In genomic region chr7:130886438-130887135, GRCh38 we compare ENCODE assay signal across 12 cellular contexts.
A peak's percentile ranks its signal among the peaks of the same experiment; 100 is the strongest.
DNase-seq lines count a peak whose midpoint lies in the region; ATAC-seq and TF ChIP-seq lines count a peak whose summit lies in the region.
"Had no signal": no experiment of that assay in that cellular context is flagged by ENCODE, and none has a peak within 500 bp of the region (broad histone marks: within the 10 kb centered on the region; RNA-seq: fewer than 3 reads in every experiment).

No MANE protein-coding gene starts in this region.

- H3K4me3 ChIP-seq in left ventricle myocardium inferior (no peak overlapping the region), skin epidermis (no peak overlapping the region)
- H3K4me3 ChIP-seq: HAP-1 had no signal

- peaks cover 100% of the 10 kb centered on the region for H3K36me3 Mint-ChIP-seq in activated T-helper 17 cell treated with anti-CD3 and anti-CD28 coated beads, Interleukin-2, amount 50 U/mL, for 72 hours (ENCODE audit: low read depth)
- H3K36me3 Mint-ChIP-seq in nephron progenitor cell (ENCODE audit: low read depth), result no peaks in the 10 kb centered on the region

- H3K4me3 Mint-ChIP-seq in activated T-helper 17 cell treated with anti-CD3 and anti-CD28 coated beads, Interleukin-2, amount 50 U/mL, for 72 hours, result no peak overlapping the region
- no peak overlapping the region for H3K4me3 Mint-ChIP-seq in nephron progenitor cell

- peak overlapping the region; percentile 93 for H3K27ac Mint-ChIP-seq in activated T-helper 17 cell treated with anti-CD3 and anti-CD28 coated beads, Interleukin-2, amount 50 U/mL, for 72 hours
- no peak overlapping the region for H3K27ac Mint-ChIP-seq in nephron progenitor cell

- no peak for TF ChIP-seq CTCF in left ventricle myocardium inferior (IDR thresholded peaks at IDR 0.05; ENCODE audit: borderline replicate concordance)
- no peak for TF ChIP-seq CTCF in nephron progenitor cell (IDR thresholded peaks at IDR 0.05)

- H3K27me3 ChIP-seq in left ventricle myocardium inferior (ENCODE audit: low read depth), result no peaks in the 10 kb centered on the region

- H3K27ac ChIP-seq in left ventricle myocardium inferior (replicated peaks), result peak overlapping the region; percentile 70
- H3K27ac ChIP-seq in skin epidermis, result peak overlapping the region in 15 of 21 experiments; percentile 2 to 77 (median 52)
- H3K27ac ChIP-seq: HL-60 had no signal

- ATAC-seq in activated T-helper 17 cell treated with anti-CD3 and anti-CD28 coated beads, Interleukin-2, amount 50 U/mL, for 72 hours (replicated peaks), result no peak
- ATAC-seq in HG02938 (IDR thresholded peaks at IDR 0.05; ENCODE audit: unreplicated experiment), result no peak

- in situ Hi-C loops in G401 (cut with HindIII; ENCODE audit: low sequenced_read_pairs), result no loop called here

- no peaks in the 10 kb centered on the region for H3K9me3 ChIP-seq in left ventricle myocardium inferior (replicated peaks)
- H3K9me3 ChIP-seq: HAP-1 had no signal

- H3K4me1 Mint-ChIP-seq in activated T-helper 17 cell treated with anti-CD3 and anti-CD28 coated beads, Interleukin-2, amount 50 U/mL, for 72 hours, result peaks cover 33% of the 10 kb centered on the region
- H3K4me1 Mint-ChIP-seq in nephron progenitor cell, result peaks cover 58% of the 10 kb centered on the region

- intact Hi-C loops in left ventricle myocardium inferior (cut with micrococcal nuclease), result no loop called here

- H3K9me3 Mint-ChIP-seq in activated T-helper 17 cell treated with anti-CD3 and anti-CD28 coated beads, Interleukin-2, amount 50 U/mL, for 72 hours, result no peaks in the 10 kb centered on the region
- H3K9me3 Mint-ChIP-seq in nephron progenitor cell, result no peaks in the 10 kb centered on the region

- peaks cover 82% of the 10 kb centered on the region for H3K4me1 ChIP-seq in left ventricle myocardium inferior
- H3K4me1 ChIP-seq: HAP-1 had no signal

- peaks cover 48% of the 10 kb centered on the region for H3K36me3 ChIP-seq in left ventricle myocardium inferior

- no peaks in the 10 kb centered on the region for H3K27me3 Mint-ChIP-seq in activated T-helper 17 cell treated with anti-CD3 and anti-CD28 coated beads, Interleukin-2, amount 50 U/mL, for 72 hours
- H3K27me3 Mint-ChIP-seq in nephron progenitor cell (ENCODE audit: low read depth, poor library complexity), result peaks cover 7% of the 10 kb centered on the region

- DNase-seq in HT-29 (ENCODE audit: low spot score) (peak; percentile 31), left ventricle myocardium inferior (no peak), nephron progenitor cell (no peak), G401 (ENCODE audit: low spot score) (no peak)
- DNase-seq: cortex of kidney, NCI-H2029 treated with DMSO at 0.1 percent for 48 hours, SHP77 had no signal
